ENCODE assay signal across 8 cellular contexts in the genomic region with DNA sequence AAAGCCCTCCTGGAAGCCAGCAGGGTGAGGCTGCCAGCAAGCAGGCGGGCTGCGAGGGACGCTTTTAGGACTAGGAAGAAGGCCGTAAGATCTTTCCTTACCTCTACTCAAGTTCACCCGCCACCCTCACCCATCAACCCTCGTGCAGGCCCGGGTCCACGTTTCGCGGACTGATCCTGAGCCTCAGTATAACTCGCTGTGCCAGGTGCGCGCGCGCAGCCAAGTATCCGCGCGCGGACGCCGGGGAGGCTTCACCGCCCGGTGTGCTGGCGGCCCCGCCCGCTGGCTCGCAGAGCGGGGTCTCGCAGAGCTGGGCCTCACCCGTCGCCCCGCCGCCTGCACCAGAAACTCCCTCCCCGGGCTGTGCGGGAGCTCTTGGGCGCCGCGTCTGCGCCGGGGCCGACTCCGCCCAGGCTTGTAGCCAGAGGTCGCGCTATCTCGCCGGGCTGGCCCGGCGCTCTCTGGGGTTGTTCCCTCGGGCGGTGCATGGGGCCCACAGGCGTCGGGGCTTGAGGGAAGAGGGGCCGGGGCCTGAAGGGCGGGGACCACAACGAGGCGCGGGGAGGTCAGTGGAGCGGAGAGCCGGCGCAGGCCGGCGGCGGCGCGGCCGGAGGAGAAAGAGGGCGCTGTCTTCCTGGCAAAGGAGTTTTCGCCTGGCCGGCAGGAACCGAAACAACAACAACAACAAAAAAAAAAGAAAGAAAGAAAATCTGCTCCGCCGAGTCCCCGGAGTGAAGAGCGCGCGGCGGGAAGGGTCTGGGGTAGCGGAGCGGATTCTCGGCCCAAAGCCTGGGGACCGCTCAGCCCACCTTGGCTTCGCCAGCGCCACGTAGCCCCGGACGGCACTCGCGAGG. TPM values are rescaled to one million over a fixed set of nuclear protein-coding genes. Genes with fewer than 3 reads are reported as not detected.
DNase-seq lines count a peak whose midpoint lies in the region; ATAC-seq and TF ChIP-seq lines count a peak whose summit lies in the region.

No MANE protein-coding gene starts in this region.

- peak overlapping the region; percentile 97 for H2AFZ ChIP-seq in PC-9

- peak overlapping the region; percentile 26 to 50 for H3K9ac ChIP-seq in colonic mucosa (ENCODE audit: low read depth in 2 of 2, low read length in 2 of 2)

- intact Hi-C loops in PC-9 (cut with micrococcal nuclease; ENCODE audit: unreplicated experiment) (loop anchor here (1.0 to 10.0 kb wide), 4 partner anchors 68 to 596 kb away; partner anchors contain the start of gene SIX4), colonic mucosa (cut with DNase I) (loop anchor here (10.0 kb wide), 1 partner anchor 368 kb away; no protein-coding TSS in a partner anchor), lower leg skin (cut with DNase I; ENCODE audit: low total_unique reads) (no loop called here)

- no peaks in the 10 kb centered on the region for H3K27me3 ChIP-seq in PC-9 (ENCODE audit: insufficient read depth, low read depth)
- peaks cover 78% of the 10 kb centered on the region for H3K27me3 ChIP-seq in colonic mucosa
- H3K27me3 ChIP-seq in tibial nerve: peaks cover 0 to 84% of the 10 kb centered on the region in 2 donors

- WGBS in lower leg skin, 2 donors: 2 to 3% methylated on average over 71 to 85 of the region's 88 CpGs
- 2 to 5% methylated on average over 47 to 79 of the region's 88 CpGs for WGBS in tibial nerve, 2 donors

- ATAC-seq in GM21360 (IDR thresholded peaks at IDR 0.05; ENCODE audit: unreplicated experiment): peak; percentile 80
- peak; percentile 79 for ATAC-seq in HG03521 (IDR thresholded peaks at IDR 0.05; ENCODE audit: unreplicated experiment)

- no peak for TF ChIP-seq POLR2A in lower leg skin (IDR thresholded peaks at IDR 0.05)
- TF ChIP-seq POLR2A in tibial nerve (IDR thresholded peaks at IDR 0.05): no peak

- peak; percentile 64 for TF ChIP-seq CTCF in PC-9 (conservative IDR thresholded peaks at IDR 0.05)
- no peak for TF ChIP-seq CTCF in colonic mucosa (IDR thresholded peaks at IDR 0.05)
- TF ChIP-seq CTCF in lower leg skin (IDR thresholded peaks at IDR 0.05): no peak
- TF ChIP-seq CTCF in tibial nerve (IDR thresholded peaks at IDR 0.05): peak in 4 of 5 experiments; percentile 20 to 47 (median 32)

- H4K20me1 ChIP-seq in PC-9 (ENCODE audit: insufficient read depth): no peaks in the 10 kb centered on the region

- H3K9me2 ChIP-seq in PC-9 (ENCODE audit: insufficient read depth): no peaks in the 10 kb centered on the region

- POLR2A ChIA-PET in PC-9 (lab: Charles Lee; ENCODE audit: unreplicated experiment): no interaction called here

- DNase-seq in NCI-H1436 (lab: John Stamatoyannopoulos, UW): peak; percentile 69
- DNase-seq in NCI-H1436 treated with DMSO at 0.1 percent for 48 hours (lab: John Stamatoyannopoulos, UW): no peak
- peak in 1 of 2 experiments; percentile 80 for DNase-seq in PC-9
- DNase-seq in colonic mucosa: peak; percentile 51
- DNase-seq in lower leg skin (ENCODE audit: low spot score in 2 of 2): peak in 1 of 2 donors; percentile 85
- no peak for DNase-seq in tibial nerve (ENCODE audit: low spot score in 2 of 2)

- H3K9me3 ChIP-seq in PC-9 (ENCODE audit: insufficient read depth, low read depth) (no peaks in the 10 kb centered on the region), colonic mucosa (no peaks in the 10 kb centered on the region), tibial nerve (no peaks in the 10 kb centered on the region)

- CTCF ChIA-PET in PC-9 (lab: Charles Lee): interaction anchor here (0.7 kb wide), 1 partner anchor 20 kb away, joined by 3 read pairs; no protein-coding TSS in a partner anchor

- H3K36me3 ChIP-seq in PC-9 (ENCODE audit: low read depth) (no peaks in the 10 kb centered on the region), colonic mucosa (no peaks in the 10 kb centered on the region), tibial nerve (no peaks in the 10 kb centered on the region)

- BruUV-seq in PC-9 (replicated peaks; lab: Mats Ljungman, UMichigan): no TSS peak

- no peak overlapping the region for H3K27ac ChIP-seq in PC-9
- H3K27ac ChIP-seq in colonic mucosa: no peak overlapping the region
- H3K27ac ChIP-seq in tibial nerve: peak overlapping the region in 1 of 4 donors; percentile 81

- H3F3A ChIP-seq in PC-9 (ENCODE audit: insufficient read depth, low read depth): no peaks in the 10 kb centered on the region; the same call in 1 of the 2 replicates

- peak in 1 of 2 donors; percentile 29 for TF ChIP-seq EP300 in tibial nerve (IDR thresholded peaks at IDR 0.05)

- H3K4me2 ChIP-seq in PC-9: peak overlapping the region; percentile 81

- H3K79me2 ChIP-seq in PC-9 (ENCODE audit: low read depth): no peaks in the 10 kb centered on the region

- H3K4me3 ChIP-seq in PC-9: peak overlapping the region; percentile 63
- peak overlapping the region; percentile 65 for H3K4me3 ChIP-seq in colonic mucosa
- H3K4me3 ChIP-seq in lower leg skin (ENCODE audit: low read depth, poor library complexity, severe bottlenecking): peak overlapping the region; percentile 51
- H3K4me3 ChIP-seq in tibial nerve: peak overlapping the region; percentile 45 to 65 (median 56)

- H3K4me1 ChIP-seq in PC-9 (replicated peaks; ENCODE audit: insufficient read depth): 0 out of 2 replicates have a peak, but pooled peaks cover 6% of the 10 kb centered on the region
- H3K4me1 ChIP-seq in colonic mucosa: peaks cover 5% of the 10 kb centered on the region
- H3K4me1 ChIP-seq in tibial nerve: peaks cover 0 to 40% (median 17%) of the 10 kb centered on the region in 4 donors

RNA-seq across cellular contexts. Expression of gene SIX1, which starts 7.7 kb away (rescaled TPM):
- total RNA-seq in PC-9 (2021) (8.1 and 9.4 TPM in 2 replicates), colonic mucosa (not detected), lower leg skin (1 to 10 TPM in 2 of 4 donors, under 1 TPM in 1, not detected in 1; 0.21 to 1.2 (median 1.0) TPM), tibial nerve (1 to 10 TPM; 5.9 to 7.5 (median 6.2) TPM)

Comparison
In these comparisons a context has a peak if more than half of its experiments do, and no peak if none do; other contexts are left out.
1. DNase-seq: peak in NCI-H1436 (single experiment) and colonic mucosa (single experiment); none in NCI-H1436 treated with DMSO at 0.1 percent for 48 hours (single experiment) and tibial nerve (0 of 2).
2. CTCF ChIP-seq: peak in PC-9 (single experiment) and tibial nerve (4 of 5); none in colonic mucosa (single experiment) and lower leg skin (0 of 3).
3. Peak in every context shown above with its lines, with median percentiles within 50 percentile points of each other: H3K4me3 ChIP-seq.